25 cellular contexts compared by ENCODE assay signal in the genomic region with DNA sequence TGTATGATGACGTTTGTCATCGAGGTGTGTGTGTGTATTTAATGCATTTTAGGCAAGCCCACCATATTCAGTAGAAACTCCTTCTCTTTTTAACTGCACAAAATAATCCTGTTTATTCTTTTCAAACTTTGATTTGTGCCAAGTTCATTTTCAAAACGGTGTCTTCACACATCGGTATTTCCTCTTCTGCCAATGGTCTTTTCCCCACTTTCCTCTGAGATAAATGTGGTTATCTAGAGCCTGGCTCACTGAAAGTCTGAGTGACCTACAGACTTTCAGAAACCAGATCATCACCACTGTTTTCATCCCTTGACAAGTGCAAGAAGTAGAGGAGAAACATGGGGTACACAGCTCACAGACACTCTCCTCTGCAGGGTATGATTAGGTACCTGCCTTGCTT.
"Had no signal": no experiment of that assay in that cellular context is flagged by ENCODE, and none has a peak within 500 bp of the region (broad histone marks: within the 10 kb centered on the region; RNA-seq: fewer than 3 reads in every experiment).

No MANE protein-coding gene starts in this region.

- ATAC-seq: effector memory CD8-positive, alpha-beta T cell; gastrocnemius medialis; heart right ventricle; left lung; lower lobe of right lung; pancreas; right lobe of liver; stimulated activated effector memory CD8-positive, alpha-beta T cell treated with anti-CD3 and anti-CD28 coated beads, Interleukin-12 subunit alpha, Interleukin-12 subunit beta, amount 100 ng/mL, for 72 hours; stimulated activated naive CD8-positive, alpha-beta T cell treated with anti-CD3 and anti-CD28 coated beads, Interleukin-15, Interleukin-2, amounts not matched to agents 100 U/mL and 50 U/mL, for 24 hours had no signal

- H3K36me3 Mint-ChIP-seq: stimulated activated effector memory CD8-positive, alpha-beta T cell treated with anti-CD3 and anti-CD28 coated beads, Interleukin-12 subunit alpha, Interleukin-12 subunit beta, amount 100 ng/mL, for 72 hours had no signal

- H3K9me3 ChIP-seq: gastrocnemius medialis, heart right ventricle, left lung, lower lobe of right lung, pancreas, prostate gland, right lobe of liver, suprapubic skin, thyroid gland had no signal

- H3K27me3 Mint-ChIP-seq: central memory CD8-positive, alpha-beta T cell; dendritic cell treated with granulocyte-macrophage colony-stimulating factor and Interleukin-4, amounts not matched to agents 40 ng/mL and 50 ng/mL, for 4 days; effector memory CD8-positive, alpha-beta T cell; naive B cell; type B pancreatic cell had no signal

- DNase-seq: effector memory CD8-positive, alpha-beta T cell; erythroblast; gastrocnemius medialis; heart right ventricle; hypothalamus; islet precursor cell; left lung; lower lobe of right lung; mesendoderm; naive B cell; occipital lobe; pancreas; retina; right lobe of liver; stimulated activated CD4-positive, alpha-beta T cell treated with anti-CD3 and anti-CD28 coated beads, Interleukin-4, amount 100 ng/mL, for 1 hour; stimulated activated CD8-positive, alpha-beta memory T cell treated with anti-CD3 and anti-CD28 coated beads, Interleukin-4, amount 100 ng/mL, for 48 hours; stimulated activated naive CD8-positive, alpha-beta T cell treated with anti-CD3 and anti-CD28 coated beads, Interleukin-15, Interleukin-2, amounts not matched to agents 100 U/mL and 50 U/mL, for 24 hours; thyroid gland had no signal

- H3K4me1 Mint-ChIP-seq: central memory CD8-positive, alpha-beta T cell; naive B cell; nephron; stimulated activated effector memory CD8-positive, alpha-beta T cell treated with anti-CD3 and anti-CD28 coated beads, Interleukin-12 subunit alpha, Interleukin-12 subunit beta, amount 100 ng/mL, for 72 hours had no signal

- H3K4me3 ChIP-seq: gastrocnemius medialis, heart right ventricle, left lung, lower lobe of right lung, pancreas, prostate gland, right lobe of liver, suprapubic skin, thyroid gland had no signal

- H3K4me1 ChIP-seq: gastrocnemius medialis, heart right ventricle, left lung, lower lobe of right lung, pancreas, prostate gland, right lobe of liver, suprapubic skin, thyroid gland had no signal

- H3K4me3 Mint-ChIP-seq: central memory CD8-positive, alpha-beta T cell; dendritic cell treated with granulocyte-macrophage colony-stimulating factor and Interleukin-4, amounts not matched to agents 40 ng/mL and 50 ng/mL, for 4 days; effector memory CD8-positive, alpha-beta T cell; naive B cell; nephron; stimulated activated effector memory CD8-positive, alpha-beta T cell treated with anti-CD3 and anti-CD28 coated beads, Interleukin-12 subunit alpha, Interleukin-12 subunit beta, amount 100 ng/mL, for 72 hours; type B pancreatic cell had no signal

- H3K9me3 Mint-ChIP-seq: central memory CD8-positive, alpha-beta T cell; dendritic cell treated with granulocyte-macrophage colony-stimulating factor and Interleukin-4, amounts not matched to agents 40 ng/mL and 50 ng/mL, for 4 days; effector memory CD8-positive, alpha-beta T cell had no signal

- H3K27ac ChIP-seq: gastrocnemius medialis, heart right ventricle, left lung, lower lobe of right lung, pancreas, prostate gland, right lobe of liver, suprapubic skin, thyroid gland had no signal

- H3K27me3 ChIP-seq: gastrocnemius medialis, heart right ventricle, left lung, pancreas, right lobe of liver, suprapubic skin, thyroid gland had no signal

- H3K27ac Mint-ChIP-seq: dendritic cell treated with granulocyte-macrophage colony-stimulating factor and Interleukin-4, amounts not matched to agents 40 ng/mL and 50 ng/mL, for 4 days; effector memory CD8-positive, alpha-beta T cell; naive B cell; nephron; stimulated activated effector memory CD8-positive, alpha-beta T cell treated with anti-CD3 and anti-CD28 coated beads, Interleukin-12 subunit alpha, Interleukin-12 subunit beta, amount 100 ng/mL, for 72 hours; type B pancreatic cell had no signal

- H3K36me3 ChIP-seq: gastrocnemius medialis, heart right ventricle, left lung, lower lobe of right lung, pancreas, prostate gland, right lobe of liver, suprapubic skin, thyroid gland had no signal
